ENCODE assay signal across 8 cellular contexts in the genomic region with DNA sequence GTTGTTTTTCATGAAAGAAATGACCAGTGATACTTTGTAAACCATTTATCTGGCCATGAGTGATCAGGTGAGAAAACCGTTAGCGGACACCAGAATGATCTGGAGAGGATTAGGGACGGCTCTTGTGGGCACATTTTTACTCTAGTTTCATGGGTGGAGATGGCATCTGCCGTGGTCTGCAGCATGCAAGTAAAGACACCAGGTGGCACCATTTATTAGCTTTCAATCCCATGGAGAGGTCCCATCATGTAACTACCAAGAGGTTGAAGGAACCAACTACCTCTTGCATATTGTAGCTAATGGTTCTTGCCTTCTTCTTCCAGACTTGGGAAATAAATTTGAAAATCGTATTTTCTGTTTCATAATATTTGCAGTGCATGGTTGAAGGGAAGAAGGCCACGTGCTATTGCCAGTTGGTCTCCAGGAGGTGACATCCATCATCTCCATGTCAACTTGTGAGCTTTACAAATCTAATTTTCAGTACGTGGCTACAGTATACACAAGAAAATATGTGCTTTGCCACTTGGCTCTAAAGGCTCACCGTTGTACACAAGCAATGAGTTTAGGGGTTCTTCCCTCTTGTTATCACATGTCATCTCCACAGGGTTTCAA.
DNase-seq lines count a peak whose midpoint lies in the region; ATAC-seq lines count a peak whose summit lies in the region.

No MANE protein-coding gene starts in this region.

- in situ Hi-C loops in T47D (cut with HindIII; ENCODE audit: low pct_unique_long_range_greater_than_20kb, low sequenced_read_pairs) = no loop called here

- DNase-seq in NCI-H510A treated with DMSO at 0.1 percent for 48 hours (lab: John Stamatoyannopoulos, UW) = peak; percentile 67
- DNase-seq in NCI-H510A (lab: John Stamatoyannopoulos, UW) = no peak
- peak; percentile 12 for DNase-seq in NCI-H128 (lab: John Stamatoyannopoulos, UW; ENCODE audit: unreplicated experiment)
- peak; percentile 35 for DNase-seq in T-helper 9 cell
- DNase-seq in T47D (ENCODE audit: low read depth in 1 of 2, low spot score in 1 of 2) = peak; percentile 55 to 84
- DNase-seq in islet precursor cell = peak; percentile 74
- DNase-seq in stimulated activated CD4-positive, alpha-beta T cell treated with anti-CD3 and anti-CD28 coated beads, Interleukin-15, amount 100 ng/mL, for 48 hours (ENCODE audit: low read depth in 2 of 2) = peak; percentile 30 to 39

- ATAC-seq in GM18909 (IDR thresholded peaks at IDR 0.05; ENCODE audit: poor library complexity, unreplicated experiment) = no peak
